Comparison of ENCODE assay signal across 1 cellular context in genomic region chr10:113961261-113961938, GRCh38.
TF ChIP-seq lines count a peak whose summit lies in the region.

No MANE protein-coding gene starts in this region.

TF ChIP-seq in SK-N-SH, 30 proteins besides CTCF, POLR2A, EP300 and RAD21:
- no peak for TF ChIP-seq GATA2 (CRISPR knock-in tag; IDR thresholded peaks at IDR 0.05)
- TF ChIP-seq NRF1 (IDR thresholded peaks at IDR 0.05; ENCODE audit: low read depth, low read length) = no peak
- no peak for TF ChIP-seq POLR2AphosphoS5 (IDR thresholded peaks at IDR 0.05; ENCODE audit: low read depth, low read length)
- no peak for TF ChIP-seq CHD2 (IDR thresholded peaks at IDR 0.05; ENCODE audit: low read length, partially characterized antibody)
- TF ChIP-seq PBX3 (IDR thresholded peaks at IDR 0.05) = no peak
- TF ChIP-seq ELF1 (IDR thresholded peaks at IDR 0.05) = no peak
- TF ChIP-seq NFIC (IDR thresholded peaks at IDR 0.05; ENCODE audit: borderline replicate concordance) = no peak
- TF ChIP-seq RFX5 (IDR thresholded peaks at IDR 0.05; ENCODE audit: low read length) = no peak
- TF ChIP-seq REST (IDR thresholded peaks at IDR 0.05; ENCODE audit: low read depth, low read length) = no peak
- no peak for TF ChIP-seq SMC3 (IDR thresholded peaks at IDR 0.05; ENCODE audit: low read depth, low read length)
- TF ChIP-seq GABPA (IDR thresholded peaks at IDR 0.05; ENCODE audit: low read depth) = no peak
- no peak for TF ChIP-seq TCF12 (IDR thresholded peaks at IDR 0.05)
- TF ChIP-seq RCOR1 (IDR thresholded peaks at IDR 0.05; ENCODE audit: low read length) = no peak
- TF ChIP-seq JUND (IDR thresholded peaks at IDR 0.05) = no peak
- no peak for TF ChIP-seq FOSL2 (IDR thresholded peaks at IDR 0.05; ENCODE audit: borderline replicate concordance, low read depth)
- no peak for TF ChIP-seq FOXJ3 (CRISPR knock-in tag; IDR thresholded peaks at IDR 0.05)
- no peak for TF ChIP-seq USF1 (IDR thresholded peaks at IDR 0.05; ENCODE audit: borderline replicate concordance, low read depth)
- no peak for TF ChIP-seq TEAD4 (IDR thresholded peaks at IDR 0.05; ENCODE audit: borderline replicate concordance, insufficient read depth)
- no peak for TF ChIP-seq FOXM1 (IDR thresholded peaks at IDR 0.05; ENCODE audit: low read depth)
